Comparison of ENCODE assay signal across 1 cellular context in genomic region chr1:153768316-153769126, GRCh38.
A peak's percentile ranks its signal among the peaks of the same experiment; 100 is the strongest.
TF ChIP-seq lines count a peak whose summit lies in the region.

No MANE protein-coding gene starts in this region.

TF ChIP-seq in HepG2, 621 proteins besides CTCF, POLR2A, EP300 and RAD21 (continued from another document):
- TF ChIP-seq GLI4 (CRISPR knock-in tag; IDR thresholded peaks at IDR 0.05; ENCODE audit: borderline replicate concordance) = no peak
- 0 out of 2 replicates have a peak, but pooled peaks have one; percentile 36 for TF ChIP-seq ZFP36L1 (CRISPR knock-in tag; IDR thresholded peaks at IDR 0.05)
- TF ChIP-seq ZBTB43 (CRISPR knock-in tag; conservative IDR thresholded peaks at IDR 0.05) = no peak
- TF ChIP-seq DPF2 (CRISPR knock-in tag; IDR thresholded peaks at IDR 0.05; ENCODE audit: borderline replicate concordance, low read depth) = peak; percentile 75; the same call in 1 of the 2 replicates
- no peak for TF ChIP-seq ZBTB44 (CRISPR knock-in tag; IDR thresholded peaks at IDR 0.05)
- no peak for TF ChIP-seq SP1 (IDR thresholded peaks at IDR 0.05)
- 0 out of 2 replicates have a peak, but pooled peaks have one; percentile 3 for TF ChIP-seq SP1 (CRISPR knock-in tag; IDR thresholded peaks at IDR 0.05)
- TF ChIP-seq JUN (CRISPR knock-in tag; IDR thresholded peaks at IDR 0.05) = 0 out of 2 replicates have a peak, but pooled peaks have one; percentile 41
- TF ChIP-seq SOX13 (IDR thresholded peaks at IDR 0.05) = no peak
- peak in 1 of 2 experiments; percentile 65; a peak in 2 of 4 replicates for TF ChIP-seq SOX13 (CRISPR knock-in tag; conservative IDR thresholded peaks at IDR 0.05 in 1 of 2, IDR thresholded peaks at IDR 0.05 in 1 of 2)
- TF ChIP-seq NR2C2 (CRISPR knock-in tag; IDR thresholded peaks at IDR 0.05; ENCODE audit: borderline replicate concordance) = peak; percentile 5; the same call in 1 of the 2 replicates
- 0 out of 2 replicates have a peak, but pooled peaks have one; percentile 7 for TF ChIP-seq CEBPG (CRISPR knock-in tag; IDR thresholded peaks at IDR 0.05)
- TF ChIP-seq ZC3H13 (CRISPR knock-in tag; IDR thresholded peaks at IDR 0.05) = no peak
- no peak for TF ChIP-seq PBX2 (CRISPR knock-in tag; IDR thresholded peaks at IDR 0.05)
- peak; percentile 48; the same call in 1 of the 2 replicates for TF ChIP-seq ZSCAN21 (CRISPR knock-in tag; IDR thresholded peaks at IDR 0.05; ENCODE audit: borderline replicate concordance)
- no peak for TF ChIP-seq FOXP1 (IDR thresholded peaks at IDR 0.05)
- peak; percentile 31; the same call in 1 of the 2 replicates for TF ChIP-seq FOXP1 (CRISPR knock-in tag; IDR thresholded peaks at IDR 0.05)
- TF ChIP-seq ZMYM4 (CRISPR knock-in tag; IDR thresholded peaks at IDR 0.05) = peak; percentile 41; the same call in 1 of the 2 replicates
- TF ChIP-seq CCAR2 (optimal IDR thresholded peaks at IDR 0.05; ENCODE audit: low read depth, low read length) = no peak
- no peak for TF ChIP-seq ZNF549 (CRISPR knock-in tag; IDR thresholded peaks at IDR 0.05)
- TF ChIP-seq ZNF546 (CRISPR knock-in tag; conservative IDR thresholded peaks at IDR 0.05) = no peak
- TF ChIP-seq ZBTB7A (CRISPR knock-in tag; IDR thresholded peaks at IDR 0.05) = no peak
- no peak for TF ChIP-seq DR1 (CRISPR knock-in tag; IDR thresholded peaks at IDR 0.05)
- TF ChIP-seq EZH2 (conservative IDR thresholded peaks at IDR 0.05; ENCODE audit: low read depth, low read length) = no peak
- TF ChIP-seq RAD51 (IDR thresholded peaks at IDR 0.05; ENCODE audit: borderline replicate concordance) = no peak
- peak; percentile 22; the same call in 1 of the 2 replicates for TF ChIP-seq ZNF766 (CRISPR knock-in tag; IDR thresholded peaks at IDR 0.05; ENCODE audit: borderline replicate concordance)
